8 cellular contexts compared by ENCODE assay signal in genomic region chr3:23916886-23917815, GRCh38. TPM values are rescaled to one million over a fixed set of nuclear protein-coding genes. Genes with fewer than 3 reads are reported as not detected.
DNase-seq lines count a peak whose midpoint lies in the region; ATAC-seq and TF ChIP-seq lines count a peak whose summit lies in the region.

NKIRAS1 (minus strand) TSS chr3:23916990; CDS start chr3:23910904, 6,086 bp downstream.
RPL15 (plus strand) TSS chr3:23917132; CDS start chr3:23917860, 728 bp downstream.

- H3K9ac ChIP-seq in mammary epithelial cell (ENCODE audit: insufficient read depth, low read length), result peak within 1 kb of the TSS; percentile 90
- H3K9ac ChIP-seq in smooth muscle cell (ENCODE audit: low read depth), result peak within 1 kb of the TSS; percentile 87

- H3F3A ChIP-seq in smooth muscle cell (ENCODE audit: low read depth), result peaks cover 21% of the 10 kb centered on the region

- dilution Hi-C loops in mammary epithelial cell (cut with HindIII; ENCODE audit: low sequenced_read_pairs), result no loop called here

- CTCF ChIA-PET in mammary epithelial cell (lab: Charles Lee; ENCODE audit: low non-redundant PET), result no interaction called here

- H4K20me1 ChIP-seq in mammary epithelial cell (ENCODE audit: insufficient read depth, low read length) (peaks cover 8% of the 10 kb centered on the region), smooth muscle cell (ENCODE audit: low read depth) (peaks cover 49% of the 10 kb centered on the region)

- H3K79me2 ChIP-seq in mammary epithelial cell (ENCODE audit: insufficient read depth, low read length), result peaks cover 59% of the 10 kb centered on the region
- peaks cover 52% of the 10 kb centered on the region for H3K79me2 ChIP-seq in smooth muscle cell (ENCODE audit: low read depth)

- peak within 1 kb of the TSS; percentile 99 for H2AFZ ChIP-seq in mammary epithelial cell (ENCODE audit: low read depth, low read length)
- peak within 1 kb of the TSS; percentile 83 for H2AFZ ChIP-seq in smooth muscle cell (ENCODE audit: low read depth)

- peak within 1 kb of the TSS; percentile 73 to 91 (median 90) for H3K4me3 ChIP-seq in mammary epithelial cell (replicated peaks in 1 of 3; ENCODE audit: insufficient read depth in 1 of 3, low read depth in 2 of 3, low read length in 3 of 3)
- peak within 1 kb of the TSS; percentile 85 for H3K4me3 ChIP-seq in smooth muscle cell

- intact Hi-C loops in mammary epithelial cell (cut with micrococcal nuclease), result loop anchor here (1.0 kb wide), 2 partner anchors 28 to 83 kb away; partner anchors contain the start of gene NR1D2

- H3K9me3 ChIP-seq in mammary epithelial cell (replicated peaks; ENCODE audit: insufficient read depth, low read length), result no peaks in the 10 kb centered on the region
- no peaks in the 10 kb centered on the region for H3K9me3 ChIP-seq in smooth muscle cell (replicated peaks; ENCODE audit: low read depth)

- 3% methylated on average over 36 of the region's 71 CpGs for WGBS in mammary epithelial cell (ENCODE audit: low coverage, missing lambda C conversion rate)
- under 1% methylated on average over 63 of the region's 71 CpGs for WGBS in smooth muscle cell (ENCODE audit: low lambda C conversion rate)

- H3K36me3 ChIP-seq in mammary epithelial cell (ENCODE audit: insufficient read depth, low read length) (peaks cover 15% of the 10 kb centered on the region), smooth muscle cell (ENCODE audit: low read depth) (no peaks in the 10 kb centered on the region)

- peak within 1 kb of the TSS; percentile 91 for H3K27ac ChIP-seq in VCaP
- peak within 1 kb of the TSS; percentile 85 for H3K27ac ChIP-seq in mammary epithelial cell (ENCODE audit: insufficient read depth, low read depth, low read length)
- H3K27ac ChIP-seq in smooth muscle cell (ENCODE audit: low read depth), result peak within 1 kb of the TSS; percentile 71

- ATAC-seq in GM18867 (IDR thresholded peaks at IDR 0.05; ENCODE audit: unreplicated experiment) (peak; percentile 94), HG03103 (IDR thresholded peaks at IDR 0.05; ENCODE audit: low read depth, unreplicated experiment) (peak; percentile 90)

- H3K4me2 ChIP-seq in mammary epithelial cell (ENCODE audit: insufficient read depth, low read depth, low read length) (peak within 1 kb of the TSS; percentile 89), smooth muscle cell (peak within 1 kb of the TSS; percentile 99)

- DNase-seq in ACHN (peak; percentile 96), NCI-H2171 treated with DMSO at 0.1 percent for 48 hours (lab: John Stamatoyannopoulos, UW) (peak; percentile 87), mammary epithelial cell (peak; percentile 97), iPS-NIHi11 (ENCODE audit: low spot score) (peak; percentile 94), smooth muscle cell (lab: John Stamatoyannopoulos, UW; ENCODE audit: unreplicated experiment) (peak; percentile 76)

- BruUV-seq in mammary epithelial cell (replicated peaks; lab: Mats Ljungman, UMichigan), result no TSS peak

- H3K27me3 ChIP-seq in mammary epithelial cell (ENCODE audit: insufficient read depth, low read length), result no peaks in the 10 kb centered on the region
- no peaks in the 10 kb centered on the region for H3K27me3 ChIP-seq in smooth muscle cell (ENCODE audit: low read depth)

- in situ Hi-C loops in ACHN (cut with HindIII; ENCODE audit: low pct_ligation_motif_present, low pct_unique_long_range_greater_than_20kb, low sequenced_read_pairs), result no loop called here
- in situ Hi-C loops in mammary epithelial cell (cut with MboI; ENCODE audit: low sequenced_read_pairs in 2 of 2), result no loop called here

- TF ChIP-seq CTCF in VCaP (conservative IDR thresholded peaks at IDR 0.05) (0 out of 2 replicates have a peak, but pooled peaks have one; percentile 24), mammary epithelial cell (conservative IDR thresholded peaks at IDR 0.05 in 1 of 2, IDR thresholded peaks at IDR 0.05 in 1 of 2; ENCODE audit: extremely low read depth in 1 of 2, insufficient read depth in 1 of 2, low read depth in 1 of 2, low read length in 2 of 2) (peak in 1 of 2 donors; percentile 55), smooth muscle cell (IDR thresholded peaks at IDR 0.05; ENCODE audit: borderline replicate concordance, insufficient read depth, poor library complexity, severe bottlenecking) (peak; percentile 29)

- peaks cover 16% of the 10 kb centered on the region for H3K4me1 ChIP-seq in mammary epithelial cell (ENCODE audit: insufficient read depth, low read length)
- H3K4me1 ChIP-seq in smooth muscle cell (ENCODE audit: low read depth), result peaks cover 26% of the 10 kb centered on the region

RNA-seq across cellular contexts. Expression of gene NKIRAS1, which starts in this region (rescaled TPM):
- total RNA-seq in mammary epithelial cell (1 to 10 TPM; 7.3 to 8.8 TPM), smooth muscle cell (15.5 and 17.1 TPM in 2 replicates)
- polyA plus RNA-seq in mammary epithelial cell (5.2 TPM), smooth muscle cell (14.9 and 15.3 TPM in 2 replicates)
- 11.9 TPM for polyA minus RNA-seq in mammary epithelial cell

RNA-seq across cellular contexts. Expression of gene RPL15, which starts in this region (rescaled TPM):
- total RNA-seq in mammary epithelial cell, result 1,000 to 10,000 TPM; 1,624 to 2,052 TPM
- 4,169 TPM for polyA plus RNA-seq in mammary epithelial cell
- 867 TPM for polyA minus RNA-seq in mammary epithelial cell
- 2,505 and 2,593 TPM in 2 replicates for total RNA-seq in smooth muscle cell
- 1,471 and 1,491 TPM in 2 replicates for polyA plus RNA-seq in smooth muscle cell

Comparison
In these comparisons a context has a peak if more than half of its experiments do, and no peak if none do; other contexts are left out.
1. Peak in every context shown above with its lines: DNase-seq, ATAC-seq, H3K4me3 ChIP-seq and H3K27ac ChIP-seq.